1 cellular context compared by ENCODE assay signal in genomic region chr11:86015699-86016098, GRCh38.
TF ChIP-seq lines count a peak whose summit lies in the region.

No MANE protein-coding gene starts in this region.

TF ChIP-seq in HepG2, 621 proteins besides CTCF, POLR2A, EP300 and RAD21:
- no peak for TF ChIP-seq ZFP62 (CRISPR knock-in tag; IDR thresholded peaks at IDR 0.05)
- no peak for TF ChIP-seq ZFP90 (CRISPR knock-in tag; IDR thresholded peaks at IDR 0.05; ENCODE audit: borderline replicate concordance)
- no peak for TF ChIP-seq THAP11 (CRISPR knock-in tag; IDR thresholded peaks at IDR 0.05)
- no peak for TF ChIP-seq ZBTB44 (CRISPR knock-in tag; IDR thresholded peaks at IDR 0.05)
- TF ChIP-seq E2F5 (CRISPR knock-in tag; conservative IDR thresholded peaks at IDR 0.05): no peak
- no peak for TF ChIP-seq ZNF3 (CRISPR knock-in tag; IDR thresholded peaks at IDR 0.05)
- TF ChIP-seq TBP (CRISPR knock-in tag; IDR thresholded peaks at IDR 0.05): no peak
- no peak for TF ChIP-seq JUN (CRISPR knock-in tag; IDR thresholded peaks at IDR 0.05)
- TF ChIP-seq SMAD3 (CRISPR knock-in tag; IDR thresholded peaks at IDR 0.05): no peak
- TF ChIP-seq ZNF234 (CRISPR knock-in tag; conservative IDR thresholded peaks at IDR 0.05): no peak
- TF ChIP-seq ZNF766 (CRISPR knock-in tag; IDR thresholded peaks at IDR 0.05; ENCODE audit: borderline replicate concordance): no peak
- no peak for TF ChIP-seq ZNF652 (CRISPR knock-in tag; IDR thresholded peaks at IDR 0.05; ENCODE audit: borderline replicate concordance, low read depth)
- no peak for TF ChIP-seq HIVEP1 (CRISPR knock-in tag; IDR thresholded peaks at IDR 0.05)
- no peak for TF ChIP-seq UBTF (CRISPR knock-in tag; IDR thresholded peaks at IDR 0.05)
- TF ChIP-seq LRRFIP1 (CRISPR knock-in tag; conservative IDR thresholded peaks at IDR 0.05): no peak
- no peak for TF ChIP-seq ELF3 (CRISPR knock-in tag; IDR thresholded peaks at IDR 0.05)
- TF ChIP-seq TCF12 (IDR thresholded peaks at IDR 0.05): no peak
- no peak for TF ChIP-seq TCF12 (CRISPR knock-in tag; IDR thresholded peaks at IDR 0.05)
